23 cellular contexts compared by ENCODE assay signal in the genomic region with DNA sequence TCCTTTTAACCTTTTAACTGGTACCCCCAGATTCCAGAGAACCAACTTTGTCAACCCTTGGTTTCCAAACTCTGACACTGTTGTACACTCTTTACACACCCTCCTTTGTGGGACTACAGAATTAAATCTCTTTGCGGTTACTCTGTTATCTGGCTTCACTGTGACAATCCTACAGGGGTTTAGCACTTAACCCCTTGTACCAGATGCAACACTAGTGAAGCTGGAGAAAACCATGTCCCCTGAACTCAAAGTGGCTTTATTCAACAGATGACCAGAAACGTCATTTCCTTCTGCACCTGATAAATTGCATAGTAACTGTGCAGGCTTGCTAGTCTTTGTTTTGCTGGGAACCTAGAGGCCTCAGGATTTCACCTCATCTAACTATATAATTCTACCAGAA. TPM values are rescaled to one million over a fixed set of nuclear protein-coding genes. Genes with fewer than 3 reads are reported as not detected.
DNase-seq lines count a peak whose midpoint lies in the region; ATAC-seq, FAIRE-seq and TF ChIP-seq lines count a peak whose summit lies in the region.
"Had no signal": no experiment of that assay in that cellular context is flagged by ENCODE, and none has a peak within 500 bp of the region (broad histone marks: within the 10 kb centered on the region; RNA-seq: fewer than 3 reads in every experiment).

No MANE protein-coding gene starts in this region.

- DNase-seq in CD14-positive monocyte (ENCODE audit: low spot score) (no peak), K562 (ENCODE audit: extremely low read depth in 1 of 4, low spot score in 3 of 4) (no peak), smooth muscle cell (lab: John Stamatoyannopoulos, UW; ENCODE audit: unreplicated experiment) (no peak)
- DNase-seq in activated naive CD4-positive, alpha-beta T cell treated with anti-CD3 and anti-CD28 coated beads for 36 hours, result no peak
- no peak for DNase-seq in CD8-positive, alpha-beta T cell
- DNase-seq: ACHN; BE2C; CD8-positive, alpha-beta memory T cell; COR-L47; DMS 273 treated with DMSO at 0.1 percent for 48 hours; DMS53; GOT3; H7; HFFc6; Karpas-422 had no signal

- no peak for FAIRE-seq in K562 (lab: Jason Lieb, UNC)
- FAIRE-seq: A204.1, G401.6, GM12891, GM18507 had no signal

- ATAC-seq in K562, result peak; percentile 9; the same call in 2 of the 3 replicates
- no peak for ATAC-seq in GM18858 (IDR thresholded peaks at IDR 0.05; ENCODE audit: unreplicated experiment)
- no peak for ATAC-seq in CD8-positive, alpha-beta T cell
- no peak for ATAC-seq in HG02588 (IDR thresholded peaks at IDR 0.05; ENCODE audit: unreplicated experiment)
- ATAC-seq: HCT116 had no signal

- H3K27me3 ChIP-seq in K562 (ENCODE audit: control insufficient read depth in 2 of 2, insufficient read depth in 2 of 2, low read length in 2 of 2) (no peaks in the 10 kb centered on the region), smooth muscle cell (ENCODE audit: low read depth) (no peaks in the 10 kb centered on the region)
- H3K27me3 ChIP-seq in CD8-positive, alpha-beta T cell (ENCODE audit: insufficient read depth, low read length), result no peaks in the 10 kb centered on the region
- H3K27me3 ChIP-seq: BE2C had no signal

- in situ Hi-C loops in K562 (cut with MboI), result no loop called here

- H3K9me3 Mint-ChIP-seq in CD14-positive monocyte, result peaks cover 0 to 2% (median 0%) of the 10 kb centered on the region in 7 donors
- no peaks in the 10 kb centered on the region for H3K9me3 Mint-ChIP-seq in activated naive CD4-positive, alpha-beta T cell treated with anti-CD3 and anti-CD28 coated beads for 36 hours
- no peaks in the 10 kb centered on the region for H3K9me3 Mint-ChIP-seq in CD8-positive, alpha-beta T cell
- H3K9me3 Mint-ChIP-seq: CD8-positive, alpha-beta memory T cell; HFFc6 had no signal

- peaks cover 0 to 7% (median 2%) of the 10 kb centered on the region in 3 donors for H3K27me3 Mint-ChIP-seq in CD14-positive monocyte (ENCODE audit: low read depth in 3 of 3)
- peaks cover 28% of the 10 kb centered on the region for H3K27me3 Mint-ChIP-seq in activated naive CD4-positive, alpha-beta T cell treated with anti-CD3 and anti-CD28 coated beads for 36 hours (ENCODE audit: low read depth)
- H3K27me3 Mint-ChIP-seq in CD8-positive, alpha-beta T cell (ENCODE audit: low read depth), result peaks cover 26% of the 10 kb centered on the region

- H3K9ac ChIP-seq in K562 (ENCODE audit: insufficient read depth in 1 of 2, low read depth in 2 of 2, low read length in 2 of 2), result no peak overlapping the region
- H3K9ac ChIP-seq in smooth muscle cell (ENCODE audit: low read depth), result no peak overlapping the region

- H3K27ac Mint-ChIP-seq in CD14-positive monocyte, result peak overlapping the region; percentile 41 to 100 (median 72)
- H3K27ac Mint-ChIP-seq in activated naive CD4-positive, alpha-beta T cell treated with anti-CD3 and anti-CD28 coated beads for 36 hours, result no peak overlapping the region
- H3K27ac Mint-ChIP-seq in CD8-positive, alpha-beta T cell, result no peak overlapping the region
- H3K27ac Mint-ChIP-seq: CD8-positive, alpha-beta memory T cell; HFFc6 had no signal

- TF ChIP-seq CTCF in CD14-positive monocyte (IDR thresholded peaks at IDR 0.05) (no peak), K562 (IDR thresholded peaks at IDR 0.05 in 2 of 3, conservative IDR thresholded peaks at IDR 0.05 in 1 of 3; ENCODE audit: insufficient read depth in 2 of 3, low read depth in 1 of 3, low read length in 3 of 3) (no peak), smooth muscle cell (IDR thresholded peaks at IDR 0.05; ENCODE audit: borderline replicate concordance, insufficient read depth, poor library complexity, severe bottlenecking) (no peak)
- TF ChIP-seq CTCF in CD8-positive, alpha-beta T cell (IDR thresholded peaks at IDR 0.05), result no peak

- peaks cover 90% of the 10 kb centered on the region for H3K4me1 Mint-ChIP-seq in CD14-positive monocyte
- peaks cover 33% of the 10 kb centered on the region for H3K4me1 Mint-ChIP-seq in activated naive CD4-positive, alpha-beta T cell treated with anti-CD3 and anti-CD28 coated beads for 36 hours (ENCODE audit: low read depth)
- peaks cover 14% of the 10 kb centered on the region for H3K4me1 Mint-ChIP-seq in CD8-positive, alpha-beta T cell (ENCODE audit: low read depth)

- TF ChIP-seq EP300 in K562 (IDR thresholded peaks at IDR 0.05; ENCODE audit: low read length), result no peak

- H3K36me3 Mint-ChIP-seq in CD14-positive monocyte, result peaks cover 0 to 8% of the 10 kb centered on the region in 2 donors
- peaks cover 4% of the 10 kb centered on the region for H3K36me3 Mint-ChIP-seq in activated naive CD4-positive, alpha-beta T cell treated with anti-CD3 and anti-CD28 coated beads for 36 hours (ENCODE audit: low read depth)
- H3K36me3 Mint-ChIP-seq in CD8-positive, alpha-beta T cell, result peaks cover under 1% of the 10 kb centered on the region

- no peak overlapping the region for H2AFZ ChIP-seq in K562 (ENCODE audit: low read depth, low read length)
- H2AFZ ChIP-seq in smooth muscle cell (ENCODE audit: low read depth), result no peak overlapping the region

- H3F3A ChIP-seq in smooth muscle cell (ENCODE audit: low read depth), result peaks cover 10% of the 10 kb centered on the region

- 0% methylated on average over 2 of the region's 2 CpGs for WGBS in K562 (ENCODE audit: insufficient coverage, low coverage, missing lambda C conversion rate)
- 10% methylated on average over 2 of the region's 2 CpGs for WGBS in smooth muscle cell (ENCODE audit: low lambda C conversion rate)

- H3K4me2 ChIP-seq in K562 (ENCODE audit: insufficient read depth, low read length), result no peak overlapping the region
- H3K4me2 ChIP-seq in smooth muscle cell, result peak overlapping the region; percentile 37

- H3K4me1 ChIP-seq in K562 (replicated peaks in 1 of 2; ENCODE audit: control insufficient read depth in 2 of 2, insufficient read depth in 2 of 2, low read length in 2 of 2), result peaks cover 13 to 42% of the 10 kb centered on the region in 2 experiments
- H3K4me1 ChIP-seq in smooth muscle cell (ENCODE audit: low read depth), result peaks cover 22% of the 10 kb centered on the region
- peaks cover 4% of the 10 kb centered on the region for H3K4me1 ChIP-seq in CD8-positive, alpha-beta T cell (ENCODE audit: insufficient read depth, low read length)

- POLR2A ChIA-PET in K562 (lab: Yijun Ruan, JAX), result interaction anchor here (0.6 to 1.5 kb wide), 3 partner anchors 8 to 132 kb away, joined by 3 read pairs; no protein-coding TSS in a partner anchor
- POLR2A ChIA-PET in CD8-positive, alpha-beta T cell (lab: Charles Lee), result no interaction called here

- H3K27ac ChIP-seq in KOPT-K1 (ENCODE audit: low read depth, low read length, poor library complexity, severe bottlenecking) (peak overlapping the region; percentile 99), K562 (ENCODE audit: extremely low read depth, low read depth, low read length) (no peak overlapping the region), smooth muscle cell (ENCODE audit: low read depth) (no peak overlapping the region)
- H3K27ac ChIP-seq in CD8-positive, alpha-beta T cell (ENCODE audit: low read depth, low read length), result no peak overlapping the region

- TF ChIP-seq RAD21 in K562 (CRISPR knock-in tag; conservative IDR thresholded peaks at IDR 0.05 in 1 of 2, IDR thresholded peaks at IDR 0.05 in 1 of 2), result no peak

- peaks cover 3% of the 10 kb centered on the region; the same call in 2 of the 3 replicates for H3K79me2 ChIP-seq in K562 (ENCODE audit: control insufficient read depth, insufficient read depth, low read length)
- no peaks in the 10 kb centered on the region for H3K79me2 ChIP-seq in smooth muscle cell (ENCODE audit: low read depth)

- no peaks in the 10 kb centered on the region for H4K20me1 ChIP-seq in K562 (replicated peaks; ENCODE audit: control insufficient read depth, insufficient read depth, low read length)
- H4K20me1 ChIP-seq in smooth muscle cell (ENCODE audit: low read depth), result no peaks in the 10 kb centered on the region

- BruUV-seq in K562 (replicated peaks; lab: Mats Ljungman, UMichigan), result no TSS peak

- H3K4me3 Mint-ChIP-seq in CD14-positive monocyte, result no peak overlapping the region
- H3K4me3 Mint-ChIP-seq in activated naive CD4-positive, alpha-beta T cell treated with anti-CD3 and anti-CD28 coated beads for 36 hours, result no peak overlapping the region
- H3K4me3 Mint-ChIP-seq in CD8-positive, alpha-beta T cell, result no peak overlapping the region
- H3K4me3 Mint-ChIP-seq: CD8-positive, alpha-beta memory T cell; HFFc6 had no signal

- no peak for TF ChIP-seq POLR2A in K562 (conservative IDR thresholded peaks at IDR 0.05)

- H3K9me1 ChIP-seq in K562 (ENCODE audit: control insufficient read depth, insufficient read depth, low read length), result no peaks in the 10 kb centered on the region

- no peak overlapping the region for H3K4me3 ChIP-seq in K562
- no peak overlapping the region for H3K4me3 ChIP-seq in smooth muscle cell
- no peak overlapping the region for H3K4me3 ChIP-seq in CD8-positive, alpha-beta T cell (ENCODE audit: low read depth, low read length)

- intact Hi-C loops in CD14-positive monocyte (cut with micrococcal nuclease) (no loop called here), K562 (cut with micrococcal nuclease) (no loop called here)
- intact Hi-C loops in activated naive CD4-positive, alpha-beta T cell treated with anti-CD3 and anti-CD28 coated beads for 36 hours (cut with micrococcal nuclease), result no loop called here
- intact Hi-C loops in CD8-positive, alpha-beta T cell (cut with DNase I, micrococcal nuclease), result no loop called here

- CTCF ChIA-PET in K562 (lab: Yijun Ruan, JAX; ENCODE audit: low intra/inter-chr PET ratio), result no interaction called here
- CTCF ChIA-PET in activated naive CD4-positive, alpha-beta T cell treated with anti-CD3 and anti-CD28 coated beads for 36 hours (lab: Charles Lee), result interaction anchor here (1.5 kb wide), 1 partner anchor 9 kb away, joined by 6 read pairs; no protein-coding TSS in a partner anchor
- CTCF ChIA-PET in CD8-positive, alpha-beta T cell (lab: Charles Lee), result no interaction called here

- H3K36me3 ChIP-seq in KOPT-K1 (ENCODE audit: insufficient read depth, low read length) (no peaks in the 10 kb centered on the region), K562 (ENCODE audit: control insufficient read depth, insufficient read depth, low read length) (no peaks in the 10 kb centered on the region; the same call in 2 of the 3 replicates), smooth muscle cell (ENCODE audit: low read depth) (no peaks in the 10 kb centered on the region)
- no peaks in the 10 kb centered on the region for H3K36me3 ChIP-seq in CD8-positive, alpha-beta T cell (ENCODE audit: insufficient read depth, low read length)
- H3K36me3 ChIP-seq: BE2C had no signal

- no peaks in the 10 kb centered on the region for H3K9me3 ChIP-seq in KOPT-K1 (ENCODE audit: insufficient read depth, low read length, poor library complexity, severe bottlenecking)
- no peaks in the 10 kb centered on the region for H3K9me3 ChIP-seq in K562 (replicated peaks; ENCODE audit: control insufficient read depth, insufficient read depth, low read depth, low read length)
- H3K9me3 ChIP-seq in smooth muscle cell (replicated peaks; ENCODE audit: low read depth), result no peaks in the 10 kb centered on the region
- no peaks in the 10 kb centered on the region for H3K9me3 ChIP-seq in CD8-positive, alpha-beta T cell (ENCODE audit: low read length)
- H3K9me3 ChIP-seq: BE2C had no signal

RNA-seq across cellular contexts. Expression of a gene that starts 5.6 kb away (rescaled TPM):
- polyA plus RNA-seq in CD14-positive monocyte (1 to 10 TPM; 2.8 to 4.4 TPM), K562 (2011; rRNA removed) (11.9 and 15.5 TPM in 2 replicates), K562 (2014; fragmentation: Illumina TruSeq; extraction: Trizol) (24.7 and 25.9 TPM in 2 replicates), K562 (2014; fragmentation: Nextera tagmentation; extraction: Ambion mirVana) (1 to 10 TPM; 2.3 to 6.5 TPM), K562 (2014; rRNA removed) (10.9 and 16.1 TPM in 2 replicates), smooth muscle cell (4.2 and 7.7 TPM in 2 replicates)
- total RNA-seq in K562 (2011; cell fraction: chromatin; rRNA removed; ENCODE audit: low replicate concordance), result 43.7 and 72.8 TPM in 2 replicates
- 21.3 and 24.9 TPM in 2 replicates for total RNA-seq in K562 (2011; cell fraction: nucleolus; rRNA removed)
- 28.6 and 29.0 TPM in 2 replicates for total RNA-seq in K562 (2011; cell fraction: nucleoplasm; rRNA removed)
- total RNA-seq in K562 (2014; rRNA removed) (13.7 and 15.0 TPM in 2 replicates), K562 (2014; rRNA removed; fragmentation: Illumina TruSeq; extraction: Trizol) (17.6 and 18.6 TPM in 2 replicates), K562 (2015; rRNA removed; fragmentation: Illumina TruSeq; extraction: Trizol) (18.1 and 18.7 TPM in 2 replicates), K562 (2021) (25.4 and 35.2 TPM in 2 replicates), smooth muscle cell (9.7 and 15.0 TPM in 2 replicates)
- polyA plus RNA-seq in K562 (2011; cell fraction: cytosol; rRNA removed), result 10.3 and 11.7 TPM in 2 replicates
- 25.3 and 30.6 TPM in 2 replicates for polyA plus RNA-seq in K562 (2011; cell fraction: nucleus; rRNA removed)
- 23.9 and 82.9 TPM in 2 replicates for polyA plus RNA-seq in K562 (2012)
- polyA minus RNA-seq in K562 (2011; rRNA and poly(A)+ RNA removed), result 25.7 and 32.4 TPM in 2 replicates
- polyA minus RNA-seq in K562 (2011; cell fraction: cytosol; rRNA and poly(A)+ RNA removed), result 9.1 and 16.6 TPM in 2 replicates
- polyA minus RNA-seq in K562 (2011; cell fraction: nucleus; rRNA and poly(A)+ RNA removed), result 10.6 and 19.3 TPM in 2 replicates
- total RNA-seq in activated naive CD4-positive, alpha-beta T cell treated with anti-CD3 and anti-CD28 coated beads for 36 hours, result 1 to 10 TPM; 1.6 to 2.7 TPM
- 1 to 10 TPM; 7.9 to 9.0 TPM for total RNA-seq in CD8-positive, alpha-beta T cell
- polyA plus RNA-seq: CD8-positive, alpha-beta memory T cell had no signal

Comparison
In these comparisons a context has a peak if more than half of its experiments do, and no peak if none do; other contexts are left out.
1. H3K27ac Mint-ChIP-seq: peak in CD14-positive monocyte (7 of 7); none in activated naive CD4-positive, alpha-beta T cell treated with anti-CD3 and anti-CD28 coated beads for 36 hours (single experiment) and CD8-positive, alpha-beta T cell (single experiment).